In the genomic region with DNA sequence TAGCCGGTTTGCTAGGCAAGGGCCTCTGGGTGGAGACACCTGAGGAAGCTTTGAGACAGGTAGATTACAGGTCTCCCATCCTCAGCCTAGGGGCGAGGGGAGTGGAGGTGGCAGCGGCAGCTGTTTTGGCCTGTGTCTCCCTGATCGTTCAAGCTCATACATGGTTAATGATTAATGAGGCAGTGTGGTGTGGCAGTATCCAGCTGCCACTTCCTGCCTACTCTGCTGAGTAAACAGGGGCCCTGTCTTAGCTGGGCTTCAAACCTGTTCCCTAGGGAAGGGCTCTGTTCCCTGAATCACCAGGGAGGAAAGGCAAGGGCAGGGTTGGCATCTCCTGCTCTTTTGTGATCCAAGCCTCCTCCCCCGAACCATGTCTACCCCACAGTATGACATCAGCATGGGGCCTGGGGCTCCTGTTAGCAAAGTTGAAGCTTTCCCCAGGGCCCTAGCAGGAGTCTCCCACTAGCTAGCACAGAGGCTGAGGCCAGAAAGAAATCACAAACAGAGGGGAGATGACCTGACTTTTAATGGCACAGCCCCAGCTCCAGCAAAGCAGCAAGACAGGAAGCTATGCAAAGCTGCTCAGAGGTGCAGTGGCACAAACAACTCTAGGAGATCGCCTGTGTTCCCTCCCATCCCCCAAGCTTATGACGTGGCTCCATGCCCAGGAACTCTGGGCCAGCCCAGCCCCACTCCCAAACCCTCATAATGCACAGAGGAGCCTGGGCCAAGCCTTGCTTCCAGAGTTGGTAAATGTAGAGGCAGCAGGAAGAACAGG, we compare ENCODE assay signal across 1 cellular context.
TF ChIP-seq lines count a peak whose summit lies in the region.

No MANE protein-coding gene starts in this region.

TF ChIP-seq in GM23338, 12 proteins besides CTCF, POLR2A, EP300 and RAD21 (continued from another document):
- TF ChIP-seq REST (IDR thresholded peaks at IDR 0.05; ENCODE audit: unreplicated experiment): no peak
